In genomic region chr6:159931112-159931511, GRCh38 we compare ENCODE assay signal across 11 cellular contexts. TPM values are rescaled to one million over a fixed set of nuclear protein-coding genes. Genes with fewer than 3 reads are reported as not detected.
DNase-seq lines count a peak whose midpoint lies in the region; ATAC-seq and TF ChIP-seq lines count a peak whose summit lies in the region.
"Had no signal": no experiment of that assay in that cellular context is flagged by ENCODE, and none has a peak within 500 bp of the region (broad histone marks: within the 10 kb centered on the region; RNA-seq: fewer than 3 reads in every experiment).

No MANE protein-coding gene starts in this region.

- ATAC-seq in GM18517 (IDR thresholded peaks at IDR 0.05; ENCODE audit: unreplicated experiment) (peak; percentile 93), GM21381 (IDR thresholded peaks at IDR 0.05; ENCODE audit: unreplicated experiment) (peak; percentile 86), HG03139 (IDR thresholded peaks at IDR 0.05; ENCODE audit: unreplicated experiment) (peak; percentile 92)

- peak; percentile 17 for DNase-seq in activated naive CD4-positive, alpha-beta T cell treated with anti-CD3 and anti-CD28 coated beads, Interleukin-2, amount 50 U/mL, for 16 hours
- DNase-seq in mesenteric fat pad (ENCODE audit: low spot score) = no peak
- DNase-seq in GM13977 (ENCODE audit: low spot score) = no peak
- DNase-seq in brain microvascular endothelial cell = no peak
- no peak for DNase-seq in NCI-H524 treated with DMSO at 0.1 percent for 48 hours (lab: John Stamatoyannopoulos, UW)
- DNase-seq: effector CD4-positive, alpha-beta T cell had no signal

- H3K36me3 ChIP-seq in brain microvascular endothelial cell (replicated peaks) = no peaks in the 10 kb centered on the region
- H3K36me3 ChIP-seq: right atrium auricular region, thoracic aorta had no signal

- no peaks in the 10 kb centered on the region for H3K27me3 ChIP-seq in brain microvascular endothelial cell (replicated peaks)
- H3K27me3 ChIP-seq: right atrium auricular region had no signal

- in situ Hi-C loops in GM13977 (cut with MboI; ENCODE audit: low pct_unique_long_range_greater_than_20kb, low sequenced_read_pairs, unreplicated experiment) (loop anchor here (25.0 kb wide), 1 partner anchor 219 kb away; no protein-coding TSS in a partner anchor), brain microvascular endothelial cell (cut with HindIII; ENCODE audit: low pct_ligation_motif_present, low sequenced_read_pairs) (no loop called here)

- no peak overlapping the region for H3K27ac ChIP-seq in brain microvascular endothelial cell
- H3K27ac ChIP-seq: right atrium auricular region, thoracic aorta had no signal

- TF ChIP-seq CTCF in GM13977 (IDR thresholded peaks at IDR 0.05; ENCODE audit: extremely low read depth, insufficient read depth, missing control alignments) (no peak), brain microvascular endothelial cell (IDR thresholded peaks at IDR 0.05; ENCODE audit: low read depth, low read length, missing control alignments) (no peak)

- no peak overlapping the region for H3K4me3 ChIP-seq in brain microvascular endothelial cell (ENCODE audit: low read depth, low read length)
- H3K4me3 ChIP-seq: right atrium auricular region, thoracic aorta had no signal

RNA-seq across cellular contexts. Expression of gene IGF2R, which starts 37.8 kb away (rescaled TPM):
- 111 TPM for total RNA-seq in mesenteric fat pad

RNA-seq across cellular contexts. Expression of gene MAS1, which starts 40.3 kb away (rescaled TPM):
- total RNA-seq in mesenteric fat pad = not detected
- total RNA-seq: right atrium auricular region had no signal
